14 cellular contexts compared by ENCODE assay signal in genomic region chr4:173211838-173212237, GRCh38. TPM values are rescaled to one million over a fixed set of nuclear protein-coding genes. Genes with fewer than 3 reads are reported as not detected.
A peak's percentile ranks its signal among the peaks of the same experiment; 100 is the strongest.
DNase-seq lines count a peak whose midpoint lies in the region; ATAC-seq, FAIRE-seq and TF ChIP-seq lines count a peak whose summit lies in the region.
"Had no signal": no experiment of that assay in that cellular context is flagged by ENCODE, and none has a peak within 500 bp of the region (broad histone marks: within the 10 kb centered on the region; RNA-seq: fewer than 3 reads in every experiment).

No MANE protein-coding gene starts in this region.

- peak; percentile 63 for FAIRE-seq in A549 (lab: Jason Lieb, UNC)
- FAIRE-seq: kidney had no signal

- no peak for TF ChIP-seq RAD21 in A549 (conservative IDR thresholded peaks at IDR 0.05 in 1 of 2, IDR thresholded peaks at IDR 0.05 in 1 of 2)

- H2AK5ac ChIP-seq in neuronal stem cell (ENCODE audit: low read depth, low read length) = no peak overlapping the region

- CTCF ChIA-PET in A549 (lab: Yijun Ruan, JAX) = no interaction called here

- H3K18ac ChIP-seq in neuronal stem cell (ENCODE audit: low read length) = no peak overlapping the region

- H3K79me2 ChIP-seq in fibroblast of lung (ENCODE audit: control insufficient read depth, insufficient read depth, low read length) = no peaks in the 10 kb centered on the region

- H3K9me3 ChIP-seq in A549 (no peaks in the 10 kb centered on the region), fibroblast of lung (ENCODE audit: control insufficient read depth, insufficient read depth, low read depth, low read length) (no peaks in the 10 kb centered on the region), neuronal stem cell (replicated peaks in 1 of 2; ENCODE audit: control insufficient read depth in 2 of 2, insufficient read depth in 1 of 2, low read depth in 1 of 2, low read length in 2 of 2) (no peaks in the 10 kb centered on the region)
- H3K9me3 ChIP-seq: adrenal gland, Caco-2, vagina had no signal

- H2BK5ac ChIP-seq in neuronal stem cell (ENCODE audit: low read length) = no peak overlapping the region

- H4K8ac ChIP-seq in neuronal stem cell (ENCODE audit: low read depth, low read length) = no peak overlapping the region

- H3K27ac ChIP-seq in A549 = peak overlapping the region in 1 of 2 experiments; percentile 61; a peak in 1 of 6 replicates
- no peak overlapping the region for H3K27ac ChIP-seq in fibroblast of lung (ENCODE audit: insufficient read depth, low read length)
- H3K27ac ChIP-seq in neuronal stem cell (replicated peaks; ENCODE audit: low read length) = no peak overlapping the region
- H3K27ac ChIP-seq: adrenal gland, vagina had no signal

- H3K4me1 ChIP-seq in A549 (peaks cover 48% of the 10 kb centered on the region), fibroblast of lung (ENCODE audit: control insufficient read depth, extremely low read depth, insufficient read depth, low read length) (no peaks in the 10 kb centered on the region), neuronal stem cell (ENCODE audit: control insufficient read depth in 2 of 2, insufficient read depth in 1 of 2, low read depth in 1 of 2, low read length in 2 of 2) (peaks cover 0 to 2% of the 10 kb centered on the region in 2 donors)
- H3K4me1 ChIP-seq: vagina had no signal

- H3K27me3 ChIP-seq in fibroblast of lung (ENCODE audit: control insufficient read depth, insufficient read depth, low read length) (no peaks in the 10 kb centered on the region), neuronal stem cell (ENCODE audit: control insufficient read depth in 3 of 3, insufficient read depth in 3 of 3, low read depth in 1 of 3, low read length in 3 of 3) (no peaks in the 10 kb centered on the region)
- H3K27me3 ChIP-seq: adrenal gland, vagina had no signal

- WGBS in A549 (ENCODE audit: missing lambda C conversion rate) = 0% methylated on average over 1 of the region's 1 CpG
- WGBS in neuronal stem cell (ENCODE audit: extremely low coverage in 2 of 2, insufficient read length in 2 of 2, insufficient replicate concordance in 1 of 2), 2 donors = no CpG with 5 or more reads among the region's 1 CpG

- no peak overlapping the region for H2AFZ ChIP-seq in fibroblast of lung (ENCODE audit: low read length)
- no peak overlapping the region for H2AFZ ChIP-seq in neuronal stem cell (ENCODE audit: low read length)

- peak overlapping the region; percentile 59 for H3K4me2 ChIP-seq in A549
- H3K4me2 ChIP-seq in fibroblast of lung (ENCODE audit: extremely low read depth, insufficient read depth, low read length) = no peak overlapping the region
- no peak overlapping the region for H3K4me2 ChIP-seq in neuronal stem cell (ENCODE audit: insufficient read depth, low read length, poor library complexity, severe bottlenecking)

- H3K36me3 ChIP-seq in fibroblast of lung (ENCODE audit: control insufficient read depth, insufficient read depth, low read length) (no peaks in the 10 kb centered on the region), neuronal stem cell (replicated peaks in 1 of 2; ENCODE audit: control insufficient read depth in 2 of 2, insufficient read depth in 2 of 2, low read length in 2 of 2) (no peaks in the 10 kb centered on the region)
- H3K36me3 ChIP-seq: adrenal gland, vagina had no signal

- no peak overlapping the region for H3K4ac ChIP-seq in neuronal stem cell (ENCODE audit: low read length)

- TF ChIP-seq POLR2A in A549 (IDR thresholded peaks at IDR 0.05; ENCODE audit: low read length) = no peak

- no peak overlapping the region for H4K91ac ChIP-seq in neuronal stem cell (ENCODE audit: low read depth, low read length, poor library complexity)

- no peak overlapping the region for H2BK120ac ChIP-seq in neuronal stem cell (ENCODE audit: low read depth, low read length)

- POLR2A ChIA-PET in A549 (lab: Yijun Ruan, JAX) = no interaction called here

- TF ChIP-seq EP300 in A549 (IDR thresholded peaks at IDR 0.05) = no peak

- no peak overlapping the region for H2BK15ac ChIP-seq in neuronal stem cell (ENCODE audit: low read length)

- H3K79me1 ChIP-seq in neuronal stem cell (ENCODE audit: low read depth, low read length) = peaks cover 4% of the 10 kb centered on the region

- no peak overlapping the region for H3K23ac ChIP-seq in neuronal stem cell (ENCODE audit: low read depth, low read length, poor library complexity)

- DNase-seq in A549 (ENCODE audit: low read depth in 1 of 2, low spot score in 1 of 2) (peak; percentile 48 to 58), NCI-H460 (ENCODE audit: extremely low read depth, low read depth) (peak; percentile 36), fibroblast of lung (ENCODE audit: low read depth in 2 of 2) (peak; percentile 52 to 89), neuronal stem cell (ENCODE audit: low spot score) (no peak), DMS153 (lab: John Stamatoyannopoulos, UW) (no peak)
- DNase-seq in stimulated activated CD4-positive, alpha-beta T cell treated with anti-CD3 and anti-CD28 coated beads, Interleukin-12 subunit alpha, Interleukin-12 subunit beta, amount 100 ng/mL, for 4 hours = no peak
- DNase-seq: Caco-2; kidney; NCI-H1048; stimulated activated CD4-positive, alpha-beta T cell treated with anti-CD3 and anti-CD28 coated beads, Interleukin-2, amount 100 ng/mL, for 24 hours had no signal

- H3K14ac ChIP-seq in neuronal stem cell (ENCODE audit: low read length) = no peak overlapping the region

- no peak overlapping the region for H2BK12ac ChIP-seq in neuronal stem cell (ENCODE audit: low read length)

- TF ChIP-seq CTCF in A549 (IDR thresholded peaks at IDR 0.05) (no peak), fibroblast of lung (conservative IDR thresholded peaks at IDR 0.05 in 1 of 2, IDR thresholded peaks at IDR 0.05 in 1 of 2; ENCODE audit: low read depth in 1 of 2, low read length in 2 of 2) (no peak)

- ATAC-seq in A549 (peak; percentile 95 to 98), GM21423 (IDR thresholded peaks at IDR 0.05; ENCODE audit: unreplicated experiment) (peak; percentile 74), GM21381 (IDR thresholded peaks at IDR 0.05; ENCODE audit: unreplicated experiment) (no peak)

- no peak overlapping the region for H3K4me3 ChIP-seq in A549
- H3K4me3 ChIP-seq in fibroblast of lung (replicated peaks in 1 of 4; ENCODE audit: control extremely low read depth in 1 of 4, insufficient read depth in 1 of 4, low read depth in 3 of 4, low read length in 4 of 4) = no peak overlapping the region
- H3K4me3 ChIP-seq in neuronal stem cell (ENCODE audit: low read length in 2 of 2) = no peak overlapping the region
- H3K4me3 ChIP-seq: adrenal gland, vagina had no signal

- no peaks in the 10 kb centered on the region for H4K20me1 ChIP-seq in fibroblast of lung (ENCODE audit: control insufficient read depth, extremely low read depth, insufficient read depth, low read length)

- H3K9ac ChIP-seq in fibroblast of lung (ENCODE audit: insufficient read depth, low read length) (no peak overlapping the region), neuronal stem cell (ENCODE audit: low read depth, low read length, poor library complexity) (no peak overlapping the region)

TF ChIP-seq in A549, 52 proteins besides CTCF, POLR2A, EP300 and RAD21 (continues in another document):
- TF ChIP-seq USF2 (IDR thresholded peaks at IDR 0.05) (0 out of 2 replicates have a peak, but pooled peaks have one; percentile 12), HOXB13 (CRISPR knock-in tag; IDR thresholded peaks at IDR 0.05; ENCODE audit: low read depth) (no peak), CHD4 (IDR thresholded peaks at IDR 0.05; ENCODE audit: borderline replicate concordance) (no peak), KDM1A (IDR thresholded peaks at IDR 0.05; ENCODE audit: low read depth) (no peak), GATA3 (IDR thresholded peaks at IDR 0.05; ENCODE audit: borderline replicate concordance) (peak; percentile 51; the same call in 1 of the 2 replicates), CBX8 (IDR thresholded peaks at IDR 0.05) (no peak), HES2 (IDR thresholded peaks at IDR 0.05) (no peak), HEYL (CRISPR knock-in tag; IDR thresholded peaks at IDR 0.05) (no peak), JUNB (IDR thresholded peaks at IDR 0.05) (0 out of 2 replicates have a peak, but pooled peaks have one; percentile 37), ZNF302 (CRISPR knock-in tag; IDR thresholded peaks at IDR 0.05) (no peak), BHLHE40 (IDR thresholded peaks at IDR 0.05; ENCODE audit: low read depth, low read length) (peak; percentile 41; the same call in 1 of the 2 replicates), CHD2 (IDR thresholded peaks at IDR 0.05; ENCODE audit: low read length, partially characterized antibody) (no peak), PHF8 (IDR thresholded peaks at IDR 0.05; ENCODE audit: borderline replicate concordance, low read depth) (no peak)

RNA-seq across cellular contexts. Expression of gene GALNT7, which starts 43.2 kb away (rescaled TPM):
- polyA plus RNA-seq in A549 (2011; rRNA removed) (57.1 and 63.6 TPM in 2 replicates), A549 (2017; fragmentation: RNase III; extraction: RNeasy Plus Mini Kit Qiagen cat#74134 plus additional on column Dnase treatment) (28.2 to 30.9 TPM (median 28.8 TPM) in 3 replicates), fibroblast of lung (26.7 and 40.4 TPM in 2 replicates)
- 8.1 and 8.2 TPM in 2 replicates for polyA plus RNA-seq in A549 (2012; cell fraction: cytosol; rRNA removed)
- polyA plus RNA-seq in A549 (2012; cell fraction: nucleus; rRNA removed) = 7.7 and 9.7 TPM in 2 replicates
- 35.5 and 37.1 TPM in 2 replicates for polyA minus RNA-seq in A549 (2011; rRNA and poly(A)+ RNA removed)
- 20.6 and 21.6 TPM in 2 replicates for total RNA-seq in NCI-H460 (2014; rRNA removed; shearing (Covaris generic))
- 21.0 and 33.0 TPM in 2 replicates for polyA plus RNA-seq in NCI-H460 (2014; cell fraction: nucleus; rRNA removed)
- total RNA-seq in fibroblast of lung = 25.4 and 45.4 TPM in 2 replicates
- polyA plus RNA-seq in fibroblast of lung (2012) = 18.5 and 25.0 TPM in 2 replicates
- 8.4 and 17.8 TPM in 2 replicates for polyA minus RNA-seq in fibroblast of lung (ENCODE audit: low replicate concordance)
- polyA plus RNA-seq in neuronal stem cell (2013, experiment 1 of 2) = 15.8 TPM
- 16.6 TPM for polyA plus RNA-seq in neuronal stem cell (2013, experiment 2 of 2)

Comparison
In these comparisons a context has a peak if more than half of its experiments do, and no peak if none do; other contexts are left out.
1. DNase-seq: peak in A549 (2 of 2), NCI-H460 (single experiment) and fibroblast of lung (2 of 2); none in stimulated activated CD4-positive, alpha-beta T cell treated with anti-CD3 and anti-CD28 coated beads, Interleukin-12 subunit alpha, Interleukin-12 subunit beta, amount 100 ng/mL, for 4 hours (single experiment), neuronal stem cell (single experiment) and DMS153 (single experiment).